ENCODE assay signal across 8 cellular contexts in the genomic region with DNA sequence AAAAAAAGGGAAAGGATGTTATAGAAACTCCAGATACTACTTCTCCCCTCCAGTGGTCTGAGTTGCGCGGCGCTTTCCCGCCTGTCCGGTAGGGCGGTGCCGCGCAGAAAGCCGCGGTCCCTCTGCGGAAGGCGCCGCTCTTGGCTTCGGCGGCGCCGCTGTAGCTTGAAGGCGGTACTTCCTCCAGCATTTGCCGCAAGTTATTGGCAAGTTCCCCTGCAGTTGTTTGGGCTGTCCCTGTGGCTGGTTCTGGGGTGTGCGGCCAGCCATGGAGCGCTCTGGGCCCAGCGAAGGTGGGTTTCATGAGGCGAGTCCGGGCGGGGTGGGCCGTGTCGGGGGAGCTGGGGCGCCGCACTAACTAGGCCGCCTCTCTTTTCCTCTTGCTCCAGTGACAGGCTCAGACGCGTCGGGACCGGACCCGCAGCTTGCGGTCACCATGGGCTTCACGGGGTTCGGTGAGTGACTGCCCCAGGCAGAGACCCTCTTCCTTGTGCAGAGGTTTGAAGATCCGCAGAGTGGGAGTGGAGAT. TPM values are rescaled to one million over a fixed set of nuclear protein-coding genes. Genes with fewer than 3 reads are reported as not detected.
A peak's percentile ranks its signal among the peaks of the same experiment; 100 is the strongest.
DNase-seq lines count a peak whose midpoint lies in the region; FAIRE-seq and TF ChIP-seq lines count a peak whose summit lies in the region.
"Not testable (repeated sequence)": the region's sequence is repeated elsewhere in the genome, so short reads cannot be mapped to it uniquely, and the experiment has no call there.

A gene (plus strand): TSS at position 219 of the 529 bp plus-strand sequence. CDS start 50 bp downstream, at position 269.

- not testable (repeated sequence) for H3K36me3 ChIP-seq in ES-I3 (ENCODE audit: insufficient read depth, low read length); stomach smooth muscle (ENCODE audit: control insufficient read depth in 2 of 2, insufficient read depth in 2 of 2, low read length in 2 of 2)

- not testable (repeated sequence) for H3K4me1 Mint-ChIP-seq in neural crest cell

- H3K9me3 Mint-ChIP-seq in neural crest cell = not testable (repeated sequence)

- H3K27ac ChIP-seq in stomach smooth muscle (ENCODE audit: low read length) = not testable (repeated sequence)

- peak within 1 kb of the TSS; percentile 89 for H3K4me3 Mint-ChIP-seq in neural crest cell

- not testable (repeated sequence) for H3K27ac Mint-ChIP-seq in neural crest cell (ENCODE audit: unreplicated experiment)

- H3K4me1 ChIP-seq in ES-I3 (ENCODE audit: insufficient read depth, low read length); stomach smooth muscle (ENCODE audit: control insufficient read depth, insufficient read depth, low read length): not testable (repeated sequence)

- H3K27me3 ChIP-seq in stomach smooth muscle (ENCODE audit: control insufficient read depth in 1 of 2, insufficient read depth in 2 of 2, low read length in 2 of 2) = not testable (repeated sequence)

- H3K4me3 ChIP-seq in stomach smooth muscle (ENCODE audit: low read length in 2 of 2) = peak within 1 kb of the TSS; percentile 80 to 82

- DNase-seq in H54 (ENCODE audit: insufficient read length, low spot score) (peak; percentile 65), LoVo (ENCODE audit: low spot score) (peak; percentile 94), SHP77 (lab: John Stamatoyannopoulos, UW) (peak; percentile 85 to 94), fibroblast of the conjunctiva (ENCODE audit: low read depth) (peak; percentile 86), neural crest cell (ENCODE audit: low read depth, low spot score) (peak; percentile 71)
- peak; percentile 76 for DNase-seq in activated effector memory CD4-positive, alpha-beta T cell treated with Interleukin-2 at 50 U/mL for 16 hours

- not testable (repeated sequence) for H3K36me3 Mint-ChIP-seq in neural crest cell (ENCODE audit: low read depth)

- not testable (repeated sequence) for H3K9me3 ChIP-seq in ES-I3 (ENCODE audit: control insufficient read depth, insufficient read depth, low read length); stomach smooth muscle (ENCODE audit: control insufficient read depth in 2 of 2, low read length in 2 of 2)

- peaks cover 20% of the 10 kb centered on the region for H3K27me3 Mint-ChIP-seq in neural crest cell (ENCODE audit: low read depth)

- peak; percentile 70 for TF ChIP-seq CTCF in neural crest cell (conservative IDR thresholded peaks at IDR 0.05)

- peak; percentile 63 for TF ChIP-seq POLR2A in H54 (IDR thresholded peaks at IDR 0.05; ENCODE audit: low read depth, low read length)

- peak within 1 kb of the TSS; percentile 65 for H3K9ac ChIP-seq in ES-I3 (ENCODE audit: low read depth, low read length)
- H3K9ac ChIP-seq in stomach smooth muscle (ENCODE audit: low read length in 2 of 2) = peak within 1 kb of the TSS; percentile 61 to 71

- peak; percentile 94 for FAIRE-seq in H54 (lab: Jason Lieb, UNC)

RNA-seq across cellular contexts. Expression of the gene that starts here (rescaled TPM):
- 46.5 and 52.0 TPM in 2 replicates for total RNA-seq in neural crest cell
